ENCODE assay signal across 1 cellular context in the genomic region with DNA sequence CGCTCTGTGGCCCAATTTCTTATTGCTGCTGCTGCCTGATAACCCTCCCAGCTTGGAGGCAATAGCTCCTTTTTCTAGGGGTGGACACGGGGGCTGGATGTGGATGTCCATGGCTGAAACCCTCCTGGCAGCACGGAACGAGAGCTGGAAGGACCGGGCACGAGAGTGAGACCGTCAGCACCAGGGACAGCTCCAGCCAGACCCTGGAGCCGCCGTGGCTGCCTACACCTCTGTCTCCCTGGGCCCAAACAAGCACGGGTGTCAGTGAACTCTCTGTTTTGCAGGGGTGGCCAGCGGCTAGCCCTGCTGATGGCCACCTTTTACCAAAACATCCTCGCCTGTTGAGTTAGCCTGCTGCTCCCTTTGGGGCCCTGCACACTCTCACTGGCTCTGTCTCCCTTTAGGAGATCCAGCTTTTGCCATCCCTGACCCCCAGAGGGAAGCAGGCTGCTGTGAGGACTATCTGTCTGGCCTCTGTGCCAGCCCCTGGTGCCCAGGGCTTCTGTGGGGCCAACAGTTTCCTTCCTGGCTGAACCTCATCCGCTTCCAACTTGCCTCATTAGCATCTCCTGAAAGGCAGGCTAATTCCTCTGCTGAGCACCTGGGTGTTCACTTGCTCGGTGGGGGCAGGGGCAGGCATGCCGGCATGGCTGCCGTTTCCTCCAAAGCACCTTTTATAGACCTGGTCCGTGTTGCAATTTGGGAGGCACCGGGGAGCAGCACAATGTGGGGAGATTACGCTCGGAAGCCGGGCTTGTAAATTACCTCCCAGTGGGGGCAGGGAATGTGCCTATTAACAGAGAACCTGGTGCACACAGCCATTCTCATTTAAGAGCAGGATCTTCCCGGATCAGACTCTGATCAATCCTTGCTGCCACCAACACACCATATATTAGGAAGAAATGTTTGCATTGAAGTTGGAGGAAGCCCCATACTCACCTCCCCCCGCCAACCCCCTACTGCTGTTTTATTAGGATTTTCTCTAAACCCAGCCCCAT.
TF ChIP-seq lines count a peak whose summit lies in the region.

No MANE protein-coding gene starts in this region.

TF ChIP-seq in HCT116, 20 proteins besides CTCF, POLR2A, EP300 and RAD21 (continued from another document):
- TF ChIP-seq CBX3 (IDR thresholded peaks at IDR 0.05; ENCODE audit: low read depth) (no peak), EZH2phosphoT487 (IDR thresholded peaks at IDR 0.05; ENCODE audit: borderline replicate concordance) (no peak), EGR1 (IDR thresholded peaks at IDR 0.05; ENCODE audit: low read depth) (no peak), EZH2 (IDR thresholded peaks at IDR 0.05) (no peak)
- TF ChIP-seq, protein P1, sequence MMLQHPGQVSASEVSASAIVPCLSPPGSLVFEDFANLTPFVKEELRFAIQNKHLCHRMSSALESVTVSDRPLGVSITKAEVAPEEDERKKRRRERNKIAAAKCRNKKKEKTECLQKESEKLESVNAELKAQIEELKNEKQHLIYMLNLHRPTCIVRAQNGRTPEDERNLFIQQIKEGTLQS (IDR thresholded peaks at IDR 0.05) = no peak
